Comparison of ENCODE assay signal across 8 cellular contexts in the genomic region with DNA sequence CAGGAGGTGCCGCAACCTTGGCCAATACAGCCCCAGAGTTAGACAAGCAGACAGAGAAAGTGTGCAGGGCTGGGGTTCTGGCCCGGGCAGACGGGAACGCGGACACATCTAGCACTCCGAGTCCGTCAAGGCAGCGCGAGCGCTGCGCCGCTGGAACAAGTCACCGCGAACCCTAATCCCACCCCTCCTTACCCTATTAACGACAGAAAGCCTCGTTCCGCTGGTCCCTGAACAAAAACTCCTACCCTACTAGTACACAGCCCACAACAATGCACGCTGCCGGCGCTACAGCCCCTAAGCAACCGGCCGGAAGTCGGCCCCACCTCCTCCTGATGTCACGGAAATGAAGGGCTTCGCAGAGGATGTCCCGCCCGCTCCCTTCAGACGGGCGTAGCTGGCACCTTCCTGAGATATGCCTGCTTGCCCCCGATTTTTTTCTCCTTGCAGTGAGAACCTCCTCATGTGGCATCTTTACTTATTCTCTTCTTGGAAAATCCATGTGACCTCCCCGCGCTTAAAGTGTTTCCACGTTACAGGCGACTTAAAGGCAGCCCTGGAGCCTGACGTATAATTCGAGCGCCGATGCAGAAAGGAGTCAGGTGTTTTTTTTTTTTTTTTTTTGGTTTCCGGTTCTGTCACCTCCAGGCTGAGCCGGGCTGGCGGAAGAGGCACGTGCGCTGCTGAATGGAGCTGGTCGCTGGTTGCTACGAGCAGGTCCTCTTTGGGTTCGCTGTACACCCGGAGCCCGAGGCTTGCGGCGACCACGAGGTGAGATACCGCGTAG. TPM values are rescaled to one million over a fixed set of nuclear protein-coding genes. Genes with fewer than 3 reads are reported as not detected.
DNase-seq lines count a peak whose midpoint lies in the region; ATAC-seq and TF ChIP-seq lines count a peak whose summit lies in the region.

Gene C6orf52, minus strand, starts transcription at position 315 of the 784 bp plus-strand sequence. CDS start 7,066 bp downstream, outside the sequence.
A gene with protein sequence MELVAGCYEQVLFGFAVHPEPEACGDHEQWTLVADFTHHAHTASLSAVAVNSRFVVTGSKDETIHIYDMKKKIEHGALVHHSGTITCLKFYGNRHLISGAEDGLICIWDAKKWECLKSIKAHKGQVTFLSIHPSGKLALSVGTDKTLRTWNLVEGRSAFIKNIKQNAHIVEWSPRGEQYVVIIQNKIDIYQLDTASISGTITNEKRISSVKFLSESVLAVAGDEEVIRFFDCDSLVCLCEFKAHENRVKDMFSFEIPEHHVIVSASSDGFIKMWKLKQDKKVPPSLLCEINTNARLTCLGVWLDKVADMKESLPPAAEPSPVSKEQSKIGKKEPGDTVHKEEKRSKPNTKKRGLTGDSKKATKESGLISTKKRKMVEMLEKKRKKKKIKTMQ (plus strand): TSS at position 671 of the 784 bp plus-strand sequence. CDS start 14 bp downstream, at position 685.

- H3K27me3 ChIP-seq in breast epithelium (no peaks in the 10 kb centered on the region), iPS-20b (ENCODE audit: insufficient read depth, low read length) (no peaks in the 10 kb centered on the region), skeletal muscle tissue (ENCODE audit: control insufficient read depth in 3 of 3, insufficient read depth in 3 of 3, low read length in 3 of 3) (no peaks in the 10 kb centered on the region)

- peak; percentile 93 for TF ChIP-seq POLR2A in breast epithelium (IDR thresholded peaks at IDR 0.05)

- TF ChIP-seq CTCF in AG04449 (IDR thresholded peaks at IDR 0.05; ENCODE audit: insufficient read depth, low read length, missing control alignments) = no peak
- TF ChIP-seq CTCF in VCaP (conservative IDR thresholded peaks at IDR 0.05) = no peak
- no peak for TF ChIP-seq CTCF in breast epithelium (IDR thresholded peaks at IDR 0.05)

- POLR2A ChIA-PET in AG04449 (lab: Yijun Ruan, JAX) = interaction anchor here (0.6 to 1.8 kb wide), 6 partner anchors 27 to 356 kb away, joined by 3 to 20 read pairs (median 4); partner anchors contain the start of gene TMEM14C

- peak within 1 kb of the TSS; percentile 78 for H3K27ac ChIP-seq in VCaP
- H3K27ac ChIP-seq in breast epithelium = peak within 1 kb of the TSS; percentile 96 to 97
- H3K27ac ChIP-seq in iPS-20b (ENCODE audit: low read length) = peak within 1 kb of the TSS; percentile 99
- peak within 1 kb of the TSS; percentile 98 for H3K27ac ChIP-seq in skeletal muscle tissue (ENCODE audit: low read depth, low read length)

- H3K36me3 ChIP-seq in breast epithelium = no peaks in the 10 kb centered on the region
- H3K36me3 ChIP-seq in iPS-20b (ENCODE audit: insufficient read depth, low read depth, low read length) = peaks cover 27% of the 10 kb centered on the region
- peaks cover 6 to 18% (median 13%) of the 10 kb centered on the region in 3 donors for H3K36me3 ChIP-seq in skeletal muscle tissue (ENCODE audit: control insufficient read depth in 3 of 3, insufficient read depth in 3 of 3, low read length in 3 of 3)

- DNase-seq in AG04449 (ENCODE audit: low read depth, low spot score) (peak; percentile 55), NCI-H2196 (lab: John Stamatoyannopoulos, UW; ENCODE audit: unreplicated experiment) (peak; percentile 95), breast epithelium (ENCODE audit: low spot score in 2 of 2) (peak; percentile 89 to 92)

- H3K4me3 ChIP-seq in AG04449 (ENCODE audit: low read depth, low read length) (peak within 1 kb of the TSS; percentile 99), breast epithelium (peak within 1 kb of the TSS; percentile 67 to 94 (median 90)), iPS-20b (ENCODE audit: low read length) (peak within 1 kb of the TSS; percentile 87), skeletal muscle tissue (ENCODE audit: low read length in 3 of 3) (peak within 1 kb of the TSS; percentile 93 to 100 (median 99))

- intact Hi-C loops in breast epithelium (cut with DNase I; ENCODE audit: low total_unique reads) = no loop called here

- CTCF ChIA-PET in AG04449 (lab: Yijun Ruan, JAX) = interaction anchor here (1.0 kb wide), 1 partner anchor 29 kb away, joined by 4 read pairs; no protein-coding TSS in a partner anchor

- H3K4me1 ChIP-seq in breast epithelium = peaks cover 6 to 10% of the 10 kb centered on the region in 2 donors
- no peaks in the 10 kb centered on the region for H3K4me1 ChIP-seq in iPS-20b (ENCODE audit: insufficient read depth, low read length)
- peaks cover 18 to 24% (median 23%) of the 10 kb centered on the region in 3 donors for H3K4me1 ChIP-seq in skeletal muscle tissue (ENCODE audit: control insufficient read depth in 3 of 3, insufficient read depth in 3 of 3, low read length in 3 of 3)

- H3K9ac ChIP-seq in iPS-20b (ENCODE audit: low read depth, low read length) (peak within 1 kb of the TSS; percentile 90), skeletal muscle tissue (ENCODE audit: low read depth in 1 of 3, low read length in 3 of 3) (peak within 1 kb of the TSS; percentile 97 to 99 (median 97))

- peak; percentile 98 for ATAC-seq in GM18873 (IDR thresholded peaks at IDR 0.05; ENCODE audit: low FRiP score, unreplicated experiment)
- ATAC-seq in HG03135 (IDR thresholded peaks at IDR 0.05; ENCODE audit: unreplicated experiment) = peak; percentile 97

- H3K9me3 ChIP-seq in breast epithelium (no peaks in the 10 kb centered on the region), iPS-20b (ENCODE audit: insufficient read depth, low read depth, low read length) (no peaks in the 10 kb centered on the region), skeletal muscle tissue (ENCODE audit: control insufficient read depth in 3 of 3, low read length in 3 of 3) (no peaks in the 10 kb centered on the region)

RNA-seq across cellular contexts. Expression of gene C6orf52, which starts in this region (rescaled TPM):
- total RNA-seq in breast epithelium (1 to 10 TPM in 1 of 3 donors, not detected in 2; 1.3 TPM), skeletal muscle tissue (not detected)

RNA-seq across cellular contexts. Expression of the second gene that starts in this region (rescaled TPM):
- total RNA-seq in breast epithelium (10 to 100 TPM; 10.4 to 16.4 (median 15.7) TPM), skeletal muscle tissue (7.3 TPM)

Comparison
In these comparisons a context has a peak if more than half of its experiments do, and no peak if none do; other contexts are left out.
1. Peak in every context shown above with its lines: DNase-seq, ATAC-seq, H3K4me3 ChIP-seq and H3K27ac ChIP-seq.